Comparison of ENCODE assay signal across 1 cellular context in the genomic region with DNA sequence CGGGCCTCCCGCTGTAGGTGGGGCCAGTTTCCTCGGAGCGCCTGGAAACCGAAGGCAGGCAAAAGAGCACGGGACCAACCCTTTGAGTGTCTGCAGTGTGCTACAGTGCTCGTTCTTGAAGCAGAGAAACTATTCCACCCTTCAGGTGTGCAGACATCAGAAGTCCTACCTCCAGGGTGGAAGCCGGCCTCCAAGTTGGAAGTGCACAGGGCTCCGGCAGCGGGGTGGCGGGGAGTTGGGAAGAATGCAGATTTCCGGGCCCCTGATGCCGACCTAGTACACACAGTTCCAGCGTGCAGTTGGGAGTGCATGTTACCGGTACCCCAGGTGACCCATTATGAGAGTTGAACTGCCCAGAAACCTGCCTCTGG.
TF ChIP-seq lines count a peak whose summit lies in the region.

No MANE protein-coding gene starts in this region.

TF ChIP-seq in HepG2, 621 proteins besides CTCF, POLR2A, EP300 and RAD21 (continued from another document):
- TF ChIP-seq ZNF432 (CRISPR knock-in tag; IDR thresholded peaks at IDR 0.05; ENCODE audit: borderline replicate concordance) (no peak), IRF2 (CRISPR knock-in tag; IDR thresholded peaks at IDR 0.05) (no peak)
